Comparison of ENCODE assay signal across 16 cellular contexts in genomic region chr10:109981641-109982040, GRCh38. TPM values are rescaled to one million over a fixed set of nuclear protein-coding genes. Genes with fewer than 3 reads are reported as not detected.
DNase-seq lines count a peak whose midpoint lies in the region; ATAC-seq lines count a peak whose summit lies in the region.
"Had no signal": no experiment of that assay in that cellular context is flagged by ENCODE, and none has a peak within 500 bp of the region (broad histone marks: within the 10 kb centered on the region; RNA-seq: fewer than 3 reads in every experiment).

No MANE protein-coding gene starts in this region.

- H3K36me3 Mint-ChIP-seq in dendritic cell treated with granulocyte-macrophage colony-stimulating factor and Interleukin-4, amounts not matched to agents 40 ng/mL and 50 ng/mL, for 4 days (ENCODE audit: low read depth): no peaks in the 10 kb centered on the region

- peak overlapping the region; percentile 36 for H3K27ac ChIP-seq in temporal lobe (ENCODE audit: low read depth, low read length)
- H3K27ac ChIP-seq: foreskin keratinocyte had no signal

- no peaks in the 10 kb centered on the region for H3K27me3 Mint-ChIP-seq in dendritic cell treated with granulocyte-macrophage colony-stimulating factor and Interleukin-4, amounts not matched to agents 40 ng/mL and 50 ng/mL, for 4 days
- H3K27me3 Mint-ChIP-seq: T-cell had no signal

- DNase-seq in GM03348 (ENCODE audit: low spot score) (peak; percentile 34), left colon (no peak), NCI-H2081 (lab: John Stamatoyannopoulos, UW) (no peak), Kasumi-1 (lab: John Stamatoyannopoulos, UW) (no peak)
- DNase-seq: activated effector memory CD4-positive, alpha-beta T cell treated with Interleukin-2 at 50 U/mL for 16 hours; COR-L47; effector CD8-positive, alpha-beta T cell; foreskin keratinocyte; NCI-H1092; stimulated activated CD4-positive, alpha-beta T cell treated with anti-CD3 and anti-CD28 coated beads, Interleukin-4, amount 100 ng/mL, for 24 hours; T-cell had no signal

- H3K9me3 Mint-ChIP-seq in dendritic cell treated with granulocyte-macrophage colony-stimulating factor and Interleukin-4, amounts not matched to agents 40 ng/mL and 50 ng/mL, for 4 days: peaks cover 10% of the 10 kb centered on the region

- intact Hi-C loops in dendritic cell treated with granulocyte-macrophage colony-stimulating factor and Interleukin-4, amounts not matched to agents 40 ng/mL and 50 ng/mL, for 4 days (cut with micrococcal nuclease): loop anchor here (5.0 kb wide), 1 partner anchor 41 kb away; no protein-coding TSS in a partner anchor
- intact Hi-C loops in left colon (cut with DNase I, micrococcal nuclease): no loop called here

- ATAC-seq in left colon: peak; percentile 46
- ATAC-seq in HG02870 (IDR thresholded peaks at IDR 0.05; ENCODE audit: unreplicated experiment): no peak
- ATAC-seq in GM18519 (IDR thresholded peaks at IDR 0.05; ENCODE audit: low FRiP score, unreplicated experiment): no peak
- ATAC-seq: foreskin keratinocyte, T-cell, WTC11 had no signal

- H3K27ac Mint-ChIP-seq in dendritic cell treated with granulocyte-macrophage colony-stimulating factor and Interleukin-4, amounts not matched to agents 40 ng/mL and 50 ng/mL, for 4 days: peak overlapping the region; percentile 34
- H3K27ac Mint-ChIP-seq: T-cell, WTC11 had no signal

- peaks cover 29% of the 10 kb centered on the region for H3K4me1 Mint-ChIP-seq in dendritic cell treated with granulocyte-macrophage colony-stimulating factor and Interleukin-4, amounts not matched to agents 40 ng/mL and 50 ng/mL, for 4 days (ENCODE audit: low read depth)

- no peak overlapping the region for H3K4me3 Mint-ChIP-seq in dendritic cell treated with granulocyte-macrophage colony-stimulating factor and Interleukin-4, amounts not matched to agents 40 ng/mL and 50 ng/mL, for 4 days
- H3K4me3 Mint-ChIP-seq: T-cell, WTC11 had no signal

RNA-seq across cellular contexts. Expression of gene ADD3, which starts 26.1 kb away (rescaled TPM):
- total RNA-seq in left colon (100 to 1,000 TPM; 139 to 143 TPM), temporal lobe (75.7 TPM)

RNA-seq across cellular contexts. Expression of gene XPNPEP1, which starts 58.3 kb away (rescaled TPM):
- total RNA-seq in left colon (100 to 1,000 TPM in 1 of 2 donors, 10 to 100 TPM in 1; 77.5 to 115 TPM), temporal lobe (55.3 TPM)
